1 cellular context compared by ENCODE assay signal in genomic region chr21:14585122-14585521, GRCh38.
TF ChIP-seq lines count a peak whose summit lies in the region.

No MANE protein-coding gene starts in this region.

TF ChIP-seq in GM23338, 12 proteins besides CTCF, POLR2A, EP300 and RAD21 (continued from another document):
- TF ChIP-seq ZNF462 (CRISPR knock-in tag; IDR thresholded peaks at IDR 0.05) (no peak), REST (IDR thresholded peaks at IDR 0.05; ENCODE audit: unreplicated experiment) (no peak), ZNF114 (CRISPR knock-in tag; IDR thresholded peaks at IDR 0.05) (no peak), ZNF331 (CRISPR knock-in tag; IDR thresholded peaks at IDR 0.05; ENCODE audit: low read depth) (no peak), JUNB (IDR thresholded peaks at IDR 0.05; ENCODE audit: unreplicated experiment) (no peak), POLR2AphosphoS5 (IDR thresholded peaks at IDR 0.05; ENCODE audit: low read depth) (no peak)
